In genomic region chr12:123232807-123233504, GRCh38 we compare ENCODE assay signal across 1 cellular context.
A peak's percentile ranks its signal among the peaks of the same experiment; 100 is the strongest.
TF ChIP-seq lines count a peak whose summit lies in the region.

A gene with protein sequence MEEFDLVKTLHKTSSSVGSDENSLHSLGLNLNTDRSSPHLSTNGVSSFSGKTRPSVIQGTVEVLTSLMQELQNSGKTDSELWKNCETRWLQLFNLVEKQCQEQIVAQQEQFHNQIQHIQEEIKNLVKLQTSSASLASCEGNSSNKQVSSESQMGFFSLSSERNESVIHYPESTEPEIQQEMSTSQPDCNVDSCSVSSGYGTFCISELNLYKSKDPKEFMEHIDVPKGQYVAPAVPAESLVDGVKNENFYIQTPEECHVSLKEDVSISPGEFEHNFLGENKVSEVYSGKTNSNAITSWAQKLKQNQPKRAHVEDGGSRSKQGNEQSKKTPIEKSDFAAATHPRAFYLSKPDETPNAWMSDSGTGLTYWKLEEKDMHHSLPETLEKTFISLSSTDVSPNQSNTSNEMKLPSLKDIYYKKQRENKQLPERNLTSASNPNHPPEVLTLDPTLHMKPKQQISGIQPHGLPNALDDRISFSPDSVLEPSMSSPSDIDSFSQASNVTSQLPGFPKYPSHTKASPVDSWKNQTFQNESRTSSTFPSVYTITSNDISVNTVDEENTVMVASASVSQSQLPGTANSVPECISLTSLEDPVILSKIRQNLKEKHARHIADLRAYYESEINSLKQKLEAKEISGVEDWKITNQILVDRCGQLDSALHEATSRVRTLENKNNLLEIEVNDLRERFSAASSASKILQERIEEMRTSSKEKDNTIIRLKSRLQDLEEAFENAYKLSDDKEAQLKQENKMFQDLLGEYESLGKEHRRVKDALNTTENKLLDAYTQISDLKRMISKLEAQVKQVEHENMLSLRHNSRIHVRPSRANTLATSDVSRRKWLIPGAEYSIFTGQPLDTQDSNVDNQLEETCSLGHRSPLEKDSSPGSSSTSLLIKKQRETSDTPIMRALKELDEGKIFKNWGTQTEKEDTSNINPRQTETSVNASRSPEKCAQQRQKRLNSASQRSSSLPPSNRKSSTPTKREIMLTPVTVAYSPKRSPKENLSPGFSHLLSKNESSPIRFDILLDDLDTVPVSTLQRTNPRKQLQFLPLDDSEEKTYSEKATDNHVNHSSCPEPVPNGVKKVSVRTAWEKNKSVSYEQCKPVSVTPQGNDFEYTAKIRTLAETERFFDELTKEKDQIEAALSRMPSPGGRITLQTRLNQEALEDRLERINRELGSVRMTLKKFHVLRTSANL (minus strand): TSS chr12:123233141. CDS start chr12:123230364, 2,777 bp downstream.
Gene MTRFR, plus strand, starts transcription at chr12:123233436. Its CDS starts 20,239 bp downstream, at chr12:123253675.

TF ChIP-seq in K562, 482 proteins besides CTCF, POLR2A, EP300 and RAD21 (continued from another document and continues in another):
- TF ChIP-seq, protein P1, sequence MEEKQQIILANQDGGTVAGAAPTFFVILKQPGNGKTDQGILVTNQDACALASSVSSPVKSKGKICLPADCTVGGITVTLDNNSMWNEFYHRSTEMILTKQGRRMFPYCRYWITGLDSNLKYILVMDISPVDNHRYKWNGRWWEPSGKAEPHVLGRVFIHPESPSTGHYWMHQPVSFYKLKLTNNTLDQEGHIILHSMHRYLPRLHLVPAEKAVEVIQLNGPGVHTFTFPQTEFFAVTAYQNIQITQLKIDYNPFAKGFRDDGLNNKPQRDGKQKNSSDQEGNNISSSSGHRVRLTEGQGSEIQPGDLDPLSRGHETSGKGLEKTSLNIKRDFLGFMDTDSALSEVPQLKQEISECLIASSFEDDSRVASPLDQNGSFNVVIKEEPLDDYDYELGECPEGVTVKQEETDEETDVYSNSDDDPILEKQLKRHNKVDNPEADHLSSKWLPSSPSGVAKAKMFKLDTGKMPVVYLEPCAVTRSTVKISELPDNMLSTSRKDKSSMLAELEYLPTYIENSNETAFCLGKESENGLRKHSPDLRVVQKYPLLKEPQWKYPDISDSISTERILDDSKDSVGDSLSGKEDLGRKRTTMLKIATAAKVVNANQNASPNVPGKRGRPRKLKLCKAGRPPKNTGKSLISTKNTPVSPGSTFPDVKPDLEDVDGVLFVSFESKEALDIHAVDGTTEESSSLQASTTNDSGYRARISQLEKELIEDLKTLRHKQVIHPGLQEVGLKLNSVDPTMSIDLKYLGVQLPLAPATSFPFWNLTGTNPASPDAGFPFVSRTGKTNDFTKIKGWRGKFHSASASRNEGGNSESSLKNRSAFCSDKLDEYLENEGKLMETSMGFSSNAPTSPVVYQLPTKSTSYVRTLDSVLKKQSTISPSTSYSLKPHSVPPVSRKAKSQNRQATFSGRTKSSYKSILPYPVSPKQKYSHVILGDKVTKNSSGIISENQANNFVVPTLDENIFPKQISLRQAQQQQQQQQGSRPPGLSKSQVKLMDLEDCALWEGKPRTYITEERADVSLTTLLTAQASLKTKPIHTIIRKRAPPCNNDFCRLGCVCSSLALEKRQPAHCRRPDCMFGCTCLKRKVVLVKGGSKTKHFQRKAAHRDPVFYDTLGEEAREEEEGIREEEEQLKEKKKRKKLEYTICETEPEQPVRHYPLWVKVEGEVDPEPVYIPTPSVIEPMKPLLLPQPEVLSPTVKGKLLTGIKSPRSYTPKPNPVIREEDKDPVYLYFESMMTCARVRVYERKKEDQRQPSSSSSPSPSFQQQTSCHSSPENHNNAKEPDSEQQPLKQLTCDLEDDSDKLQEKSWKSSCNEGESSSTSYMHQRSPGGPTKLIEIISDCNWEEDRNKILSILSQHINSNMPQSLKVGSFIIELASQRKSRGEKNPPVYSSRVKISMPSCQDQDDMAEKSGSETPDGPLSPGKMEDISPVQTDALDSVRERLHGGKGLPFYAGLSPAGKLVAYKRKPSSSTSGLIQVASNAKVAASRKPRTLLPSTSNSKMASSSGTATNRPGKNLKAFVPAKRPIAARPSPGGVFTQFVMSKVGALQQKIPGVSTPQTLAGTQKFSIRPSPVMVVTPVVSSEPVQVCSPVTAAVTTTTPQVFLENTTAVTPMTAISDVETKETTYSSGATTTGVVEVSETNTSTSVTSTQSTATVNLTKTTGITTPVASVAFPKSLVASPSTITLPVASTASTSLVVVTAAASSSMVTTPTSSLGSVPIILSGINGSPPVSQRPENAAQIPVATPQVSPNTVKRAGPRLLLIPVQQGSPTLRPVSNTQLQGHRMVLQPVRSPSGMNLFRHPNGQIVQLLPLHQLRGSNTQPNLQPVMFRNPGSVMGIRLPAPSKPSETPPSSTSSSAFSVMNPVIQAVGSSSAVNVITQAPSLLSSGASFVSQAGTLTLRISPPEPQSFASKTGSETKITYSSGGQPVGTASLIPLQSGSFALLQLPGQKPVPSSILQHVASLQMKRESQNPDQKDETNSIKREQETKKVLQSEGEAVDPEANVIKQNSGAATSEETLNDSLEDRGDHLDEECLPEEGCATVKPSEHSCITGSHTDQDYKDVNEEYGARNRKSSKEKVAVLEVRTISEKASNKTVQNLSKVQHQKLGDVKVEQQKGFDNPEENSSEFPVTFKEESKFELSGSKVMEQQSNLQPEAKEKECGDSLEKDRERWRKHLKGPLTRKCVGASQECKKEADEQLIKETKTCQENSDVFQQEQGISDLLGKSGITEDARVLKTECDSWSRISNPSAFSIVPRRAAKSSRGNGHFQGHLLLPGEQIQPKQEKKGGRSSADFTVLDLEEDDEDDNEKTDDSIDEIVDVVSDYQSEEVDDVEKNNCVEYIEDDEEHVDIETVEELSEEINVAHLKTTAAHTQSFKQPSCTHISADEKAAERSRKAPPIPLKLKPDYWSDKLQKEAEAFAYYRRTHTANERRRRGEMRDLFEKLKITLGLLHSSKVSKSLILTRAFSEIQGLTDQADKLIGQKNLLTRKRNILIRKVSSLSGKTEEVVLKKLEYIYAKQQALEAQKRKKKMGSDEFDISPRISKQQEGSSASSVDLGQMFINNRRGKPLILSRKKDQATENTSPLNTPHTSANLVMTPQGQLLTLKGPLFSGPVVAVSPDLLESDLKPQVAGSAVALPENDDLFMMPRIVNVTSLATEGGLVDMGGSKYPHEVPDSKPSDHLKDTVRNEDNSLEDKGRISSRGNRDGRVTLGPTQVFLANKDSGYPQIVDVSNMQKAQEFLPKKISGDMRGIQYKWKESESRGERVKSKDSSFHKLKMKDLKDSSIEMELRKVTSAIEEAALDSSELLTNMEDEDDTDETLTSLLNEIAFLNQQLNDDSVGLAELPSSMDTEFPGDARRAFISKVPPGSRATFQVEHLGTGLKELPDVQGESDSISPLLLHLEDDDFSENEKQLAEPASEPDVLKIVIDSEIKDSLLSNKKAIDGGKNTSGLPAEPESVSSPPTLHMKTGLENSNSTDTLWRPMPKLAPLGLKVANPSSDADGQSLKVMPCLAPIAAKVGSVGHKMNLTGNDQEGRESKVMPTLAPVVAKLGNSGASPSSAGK (IDR thresholded peaks at IDR 0.05) = peak; percentile 51; the same call in 1 of the 2 replicates
- TF ChIP-seq GABPB2 (CRISPR knock-in tag; conservative IDR thresholded peaks at IDR 0.05) = peak; percentile 74; the same call in 1 of the 2 replicates
- TF ChIP-seq HOMEZ (CRISPR knock-in tag; IDR thresholded peaks at IDR 0.05) = no peak
- TF ChIP-seq, protein P2, sequence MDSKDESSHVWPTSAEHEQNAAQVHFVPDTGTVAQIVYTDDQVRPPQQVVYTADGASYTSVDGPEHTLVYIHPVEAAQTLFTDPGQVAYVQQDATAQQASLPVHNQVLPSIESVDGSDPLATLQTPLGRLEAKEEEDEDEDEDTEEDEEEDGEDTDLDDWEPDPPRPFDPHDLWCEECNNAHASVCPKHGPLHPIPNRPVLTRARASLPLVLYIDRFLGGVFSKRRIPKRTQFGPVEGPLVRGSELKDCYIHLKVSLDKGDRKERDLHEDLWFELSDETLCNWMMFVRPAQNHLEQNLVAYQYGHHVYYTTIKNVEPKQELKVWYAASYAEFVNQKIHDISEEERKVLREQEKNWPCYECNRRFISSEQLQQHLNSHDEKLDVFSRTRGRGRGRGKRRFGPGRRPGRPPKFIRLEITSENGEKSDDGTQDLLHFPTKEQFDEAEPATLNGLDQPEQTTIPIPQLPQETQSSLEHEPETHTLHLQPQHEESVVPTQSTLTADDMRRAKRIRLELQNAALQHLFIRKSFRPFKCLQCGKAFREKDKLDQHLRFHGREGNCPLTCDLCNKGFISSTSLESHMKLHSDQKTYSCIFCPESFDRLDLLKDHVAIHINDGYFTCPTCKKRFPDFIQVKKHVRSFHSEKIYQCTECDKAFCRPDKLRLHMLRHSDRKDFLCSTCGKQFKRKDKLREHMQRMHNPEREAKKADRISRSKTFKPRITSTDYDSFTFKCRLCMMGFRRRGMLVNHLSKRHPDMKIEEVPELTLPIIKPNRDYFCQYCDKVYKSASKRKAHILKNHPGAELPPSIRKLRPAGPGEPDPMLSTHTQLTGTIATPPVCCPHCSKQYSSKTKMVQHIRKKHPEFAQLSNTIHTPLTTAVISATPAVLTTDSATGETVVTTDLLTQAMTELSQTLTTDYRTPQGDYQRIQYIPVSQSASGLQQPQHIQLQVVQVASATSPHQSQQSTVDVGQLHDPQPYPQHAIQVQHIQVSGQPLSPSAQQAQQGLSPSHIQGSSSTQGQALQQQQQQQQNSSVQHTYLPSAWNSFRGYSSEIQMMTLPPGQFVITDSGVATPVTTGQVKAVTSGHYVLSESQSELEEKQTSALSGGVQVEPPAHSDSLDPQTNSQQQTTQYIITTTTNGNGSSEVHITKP (IDR thresholded peaks at IDR 0.05; ENCODE audit: partially characterized antibody) = peak; percentile 53
- TF ChIP-seq RBM14 (IDR thresholded peaks at IDR 0.05; ENCODE audit: borderline replicate concordance, insufficient read depth, low read depth, low read length) = 0 out of 2 replicates have a peak, but pooled peaks have one; percentile 62
- TF ChIP-seq ZNF766 (CRISPR knock-in tag; conservative IDR thresholded peaks at IDR 0.05) = no peak
- TF ChIP-seq BRCA1 (IDR thresholded peaks at IDR 0.05) = no peak
- TF ChIP-seq BRCA1 (CRISPR knock-in tag; IDR thresholded peaks at IDR 0.05) = no peak
- peak; percentile 60 for TF ChIP-seq ASH1L (IDR thresholded peaks at IDR 0.05; ENCODE audit: borderline replicate concordance, low read depth, partially characterized antibody)
- no peak for TF ChIP-seq OTX1 (CRISPR knock-in tag; IDR thresholded peaks at IDR 0.05)
- TF ChIP-seq RBBP5 (IDR thresholded peaks at IDR 0.05; ENCODE audit: borderline replicate concordance, insufficient read depth, low read length, poor library complexity, severe bottlenecking) = peak; percentile 67
- TF ChIP-seq FOXA3 (CRISPR knock-in tag; conservative IDR thresholded peaks at IDR 0.05 in 1 of 2, IDR thresholded peaks at IDR 0.05 in 1 of 2) = peak; percentile 30 to 89; a peak in 1 of 4 replicates
- TF ChIP-seq BRD9 (IDR thresholded peaks at IDR 0.05; ENCODE audit: low read depth, partially characterized antibody) = no peak
- TF ChIP-seq EWSR1 (IDR thresholded peaks at IDR 0.05; ENCODE audit: borderline replicate concordance, low read depth, partially characterized antibody) = no peak
- TF ChIP-seq, protein P3, sequence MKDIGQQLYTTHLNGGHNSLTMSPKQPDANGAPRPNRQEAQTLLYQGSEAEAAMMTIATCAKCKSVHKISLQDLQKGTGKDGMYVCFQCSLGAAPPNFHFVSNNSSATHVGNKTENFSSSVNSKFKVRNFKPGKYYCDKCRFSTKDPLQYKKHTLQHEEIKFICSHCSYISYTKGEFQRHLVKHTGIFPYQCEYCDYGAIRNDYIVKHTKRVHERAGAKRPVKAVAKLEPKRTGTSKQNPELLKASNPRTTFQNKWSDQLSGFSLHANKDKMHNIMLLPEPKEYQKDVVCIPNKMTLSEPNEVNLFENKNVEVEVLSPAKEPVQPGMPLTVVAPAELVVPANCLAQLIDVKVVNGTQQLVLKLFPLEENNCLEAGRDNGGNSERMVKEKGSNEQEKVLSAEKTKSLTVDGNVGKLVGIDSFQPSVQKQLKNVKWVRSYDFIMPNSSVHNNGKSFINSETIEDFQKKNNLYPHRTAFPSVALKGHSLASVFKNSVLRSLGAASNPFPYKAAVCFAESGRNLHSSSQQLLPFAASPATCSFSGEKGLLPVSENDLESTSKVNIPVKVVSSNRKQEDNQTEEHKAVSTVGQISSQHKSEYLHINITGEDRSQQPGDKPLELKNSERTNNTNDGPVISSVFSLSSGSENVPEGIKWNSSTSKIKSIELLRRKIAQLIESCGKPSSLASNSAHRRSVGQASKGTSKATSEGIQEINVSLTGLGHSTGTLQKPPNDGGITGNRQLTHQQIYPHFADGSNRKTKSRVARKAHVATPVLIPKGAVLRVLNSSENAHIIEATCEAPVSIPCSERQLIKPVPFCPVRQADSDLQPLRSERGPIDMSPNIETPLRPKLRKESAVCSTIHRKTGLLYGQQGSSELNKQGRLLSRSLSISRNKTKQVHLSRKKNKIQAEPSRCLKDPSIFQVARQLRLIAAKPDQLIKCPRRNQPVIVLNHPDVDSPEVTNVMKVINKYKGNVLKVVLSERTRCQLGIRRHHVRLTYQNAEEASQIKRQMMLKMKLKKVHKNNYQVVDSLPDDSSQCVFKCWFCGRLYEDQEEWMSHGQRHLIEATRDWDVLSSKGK (CRISPR knock-in tag; IDR thresholded peaks at IDR 0.05) = no peak
- TF ChIP-seq NCOR1 (IDR thresholded peaks at IDR 0.05) = peak; percentile 69
- TF ChIP-seq REST (CRISPR knock-in tag; IDR thresholded peaks at IDR 0.05; ENCODE audit: low read depth) = peak; percentile 77
- TF ChIP-seq MAFK (IDR thresholded peaks at IDR 0.05; ENCODE audit: low read length) = no peak
- TF ChIP-seq COPS2 (conservative IDR thresholded peaks at IDR 0.05) = no peak
